Comparison of ENCODE assay signal across 8 cellular contexts in genomic region chr6:113859349-113860164, GRCh38. TPM values are rescaled to one million over a fixed set of nuclear protein-coding genes. Genes with fewer than 3 reads are reported as not detected.
DNase-seq lines count a peak whose midpoint lies in the region; ATAC-seq, FAIRE-seq and TF ChIP-seq lines count a peak whose summit lies in the region.

No MANE protein-coding gene starts in this region.

- DNase-seq in NCI-H2029 (lab: John Stamatoyannopoulos, UW) (peak; percentile 34), NCI-H2029 treated with DMSO at 0.1 percent for 48 hours (lab: John Stamatoyannopoulos, UW) (no peak), NCI-H69 (lab: John Stamatoyannopoulos, UW) (peak; percentile 65), lung microvascular endothelial cell (ENCODE audit: low read depth in 2 of 2) (peak; percentile 56 to 59), thyroid gland (peak; percentile 35 to 50), urothelium cell line (ENCODE audit: low spot score) (no peak), NCI-H1694 treated with DMSO at 0.1 percent for 48 hours (lab: John Stamatoyannopoulos, UW) (no peak)
- no peak for DNase-seq in effector memory CD8-positive, alpha-beta T cell

- peak in 1 of 6 experiments; percentile 13 for TF ChIP-seq CTCF in thyroid gland (IDR thresholded peaks at IDR 0.05)

- ATAC-seq in effector memory CD8-positive, alpha-beta T cell (replicated peaks), result no peak

- H3K27me3 ChIP-seq in thyroid gland, result no peaks in the 10 kb centered on the region

- H3K9me3 ChIP-seq in thyroid gland, result no peaks in the 10 kb centered on the region

- intact Hi-C loops in thyroid gland (cut with DNase I), result loop anchor here (5.0 kb wide), 1 partner anchor 552 kb away; no protein-coding TSS in a partner anchor

- H3K36me3 ChIP-seq in thyroid gland, result no peaks in the 10 kb centered on the region

- H3K4me1 ChIP-seq in thyroid gland, result peaks cover 0 to 5% of the 10 kb centered on the region in 2 donors

- H3K27ac Mint-ChIP-seq in effector memory CD8-positive, alpha-beta T cell, result no peak overlapping the region

- peaks cover 9 to 11% of the 10 kb centered on the region in 2 donors for H3K27me3 Mint-ChIP-seq in effector memory CD8-positive, alpha-beta T cell

- peak overlapping the region; percentile 46 to 56 for H3K4me3 Mint-ChIP-seq in effector memory CD8-positive, alpha-beta T cell

- peak overlapping the region; percentile 77 to 96 (median 93) for H3K27ac ChIP-seq in thyroid gland

- FAIRE-seq in urothelium cell line (lab: Jason Lieb, UNC), result no peak

- TF ChIP-seq POLR2A in thyroid gland (IDR thresholded peaks at IDR 0.05), result no peak

- 19 to 24% methylated on average over 16 to 66 of the region's 87 CpGs for WGBS in thyroid gland, 2 donors

- H3K36me3 Mint-ChIP-seq in effector memory CD8-positive, alpha-beta T cell (ENCODE audit: insufficient read depth), result no peaks in the 10 kb centered on the region

- peak overlapping the region; percentile 42 to 76 (median 54) for H3K4me3 ChIP-seq in thyroid gland (replicated peaks in 1 of 3)

- H3K4me1 Mint-ChIP-seq in effector memory CD8-positive, alpha-beta T cell (ENCODE audit: low read depth in 2 of 2), result peaks cover 11 to 14% of the 10 kb centered on the region in 2 donors

- H3K9me3 Mint-ChIP-seq in effector memory CD8-positive, alpha-beta T cell, result peaks cover 0 to 4% of the 10 kb centered on the region in 2 donors

RNA-seq across cellular contexts. Expression of gene MARCKS, which starts 2.4 kb away (rescaled TPM):
- total RNA-seq in lung microvascular endothelial cell (187 and 258 TPM in 2 replicates), thyroid gland (10 to 100 TPM; 35.8 to 51.8 (median 43.0) TPM)

Comparison
In these comparisons a context has a peak if more than half of its experiments do, and no peak if none do; other contexts are left out.
1. DNase-seq: peak in NCI-H2029 (single experiment), NCI-H69 (single experiment), lung microvascular endothelial cell (2 of 2) and thyroid gland (2 of 2); none in NCI-H2029 treated with DMSO at 0.1 percent for 48 hours (single experiment), effector memory CD8-positive, alpha-beta T cell (0 of 3), urothelium cell line (single experiment) and NCI-H1694 treated with DMSO at 0.1 percent for 48 hours (single experiment).